Comparison of ENCODE assay signal across 1 cellular context in the genomic region with DNA sequence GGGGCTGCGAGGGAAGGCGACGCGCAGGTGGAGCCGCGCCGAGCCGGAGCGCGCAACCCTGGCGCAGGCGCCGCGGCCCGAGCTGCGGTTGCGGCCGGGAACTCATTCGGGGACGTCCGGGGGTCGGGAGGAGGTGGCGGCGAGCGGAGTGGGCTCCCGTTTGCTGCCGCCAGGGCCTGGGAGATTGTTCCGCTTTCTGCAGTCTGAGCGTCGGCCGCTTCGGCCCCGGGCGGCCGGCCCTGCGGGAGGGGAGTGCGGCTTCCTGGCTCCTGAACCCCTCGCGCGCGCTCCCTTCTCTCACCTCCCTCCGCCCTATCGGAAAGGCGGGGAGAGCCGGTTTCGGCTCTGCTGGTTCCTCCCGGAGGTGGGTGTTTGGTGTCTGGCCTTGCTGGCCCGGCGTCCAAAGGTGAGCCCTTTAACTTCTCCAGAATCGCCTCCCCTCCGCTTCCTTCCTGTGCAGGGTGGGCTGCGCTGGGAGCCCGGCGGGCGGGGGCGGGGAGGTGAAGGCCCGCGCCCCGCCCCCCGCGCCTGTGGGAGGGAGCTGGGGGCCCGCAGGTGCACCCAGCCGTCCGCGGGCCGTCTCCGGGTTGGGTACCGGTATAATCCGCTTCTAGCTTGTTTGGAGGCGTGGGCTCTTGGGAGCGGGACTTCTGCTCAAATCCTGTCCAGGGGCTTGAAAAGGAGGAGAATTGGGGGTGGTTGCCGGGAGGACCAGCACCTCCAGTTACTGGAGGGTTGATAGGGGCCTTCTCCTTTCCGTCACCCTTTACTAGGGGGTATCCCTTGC.
TF ChIP-seq lines count a peak whose summit lies in the region.

No MANE protein-coding gene starts in this region.

TF ChIP-seq in neural cell, 6 proteins besides CTCF, POLR2A, EP300 and RAD21 (continued from another document):
- no peak for TF ChIP-seq MXI1 (conservative IDR thresholded peaks at IDR 0.05; ENCODE audit: poor library complexity, severe bottlenecking)
